ENCODE assay signal across 24 cellular contexts in the genomic region with DNA sequence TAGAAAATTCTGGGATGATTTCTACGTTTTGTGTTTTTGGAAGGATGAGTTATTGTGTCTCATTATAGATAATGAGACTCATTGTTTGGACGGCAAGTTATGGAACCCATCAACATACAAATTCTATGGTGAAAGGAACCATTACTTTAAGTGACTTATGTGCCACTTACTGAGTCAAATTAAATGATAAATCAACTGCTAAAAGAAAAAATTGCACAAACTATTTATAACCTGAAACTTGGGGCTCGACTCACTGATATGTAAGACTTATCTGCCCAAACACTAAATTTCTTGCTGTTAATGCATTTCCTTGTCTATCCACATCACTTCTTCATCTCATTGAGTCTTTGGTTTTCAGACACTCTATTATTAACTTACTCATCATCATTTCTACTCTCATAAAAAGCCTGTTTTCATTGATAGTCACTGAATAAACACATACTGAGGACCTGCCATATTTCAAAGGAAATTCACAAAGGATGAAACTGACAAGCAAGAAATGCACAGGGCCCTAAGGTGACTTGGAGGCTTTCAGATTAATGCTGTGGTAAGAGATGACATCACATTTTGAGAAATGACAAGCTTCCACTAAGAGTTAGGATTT.
"Had no signal": no experiment of that assay in that cellular context is flagged by ENCODE, and none has a peak within 500 bp of the region (broad histone marks: within the 10 kb centered on the region; RNA-seq: fewer than 3 reads in every experiment).

No MANE protein-coding gene starts in this region.

- H3K9me3 ChIP-seq: esophagus squamous epithelium, lower lobe of right lung, neutrophil, pancreas, stomach, thyroid gland, vagina had no signal

- H3K36me3 ChIP-seq: esophagus squamous epithelium, lower lobe of right lung, neutrophil, pancreas, stomach, thyroid gland, vagina had no signal

- H3K4me1 Mint-ChIP-seq: naive B cell; stimulated activated effector memory CD8-positive, alpha-beta T cell treated with anti-CD3 and anti-CD28 coated beads, Interleukin-12 subunit alpha, Interleukin-12 subunit beta, amount 100 ng/mL, for 72 hours had no signal

- H3K27me3 Mint-ChIP-seq: naive B cell; natural killer cell treated with Interleukin-12 subunit alpha and Interleukin-12 subunit beta and Interleukin-15 and Interleukin-18, amount 100 ng/mL, for 72 hours had no signal

- H3K4me1 ChIP-seq: esophagus squamous epithelium, lower lobe of right lung, pancreas, thyroid gland, vagina had no signal

- H3K4me3 ChIP-seq: coronary artery, esophagus squamous epithelium, lower lobe of right lung, pancreas, stomach, thyroid gland, vagina had no signal

- DNase-seq: dermis blood vessel endothelial cell; effector memory CD4-positive, alpha-beta T cell; esophagus squamous epithelium; head of caudate nucleus; left ventricle myocardium superior; lower lobe of right lung; naive B cell; pancreas; stimulated activated CD4-positive, alpha-beta T cell treated with anti-CD3 and anti-CD28 coated beads, Interleukin-2, amount 100 ng/mL, for 24 hours; stimulated activated CD4-positive, alpha-beta T cell treated with anti-CD3 and anti-CD28 coated beads, Interleukin-4, amount 100 ng/mL, for 24 hours; stimulated activated naive CD4-positive, alpha-beta T cell treated with Interleukin-2 at 50 U/mL for 16 hours; stomach; thyroid gland; trophoblast cell had no signal

- H3K4me3 Mint-ChIP-seq: naive B cell; natural killer cell treated with Interleukin-12 subunit alpha and Interleukin-12 subunit beta and Interleukin-15 and Interleukin-18, amount 100 ng/mL, for 72 hours; neural crest cell; stimulated activated effector memory CD8-positive, alpha-beta T cell treated with anti-CD3 and anti-CD28 coated beads, Interleukin-12 subunit alpha, Interleukin-12 subunit beta, amount 100 ng/mL, for 72 hours had no signal

- H3K36me3 Mint-ChIP-seq: naive B cell; natural killer cell treated with Interleukin-12 subunit alpha and Interleukin-12 subunit beta and Interleukin-15 and Interleukin-18, amount 100 ng/mL, for 72 hours; stimulated activated effector memory CD8-positive, alpha-beta T cell treated with anti-CD3 and anti-CD28 coated beads, Interleukin-12 subunit alpha, Interleukin-12 subunit beta, amount 100 ng/mL, for 72 hours had no signal

- ATAC-seq: left ventricle myocardium superior; lower lobe of right lung; natural killer cell treated with Interleukin-12 subunit alpha and Interleukin-12 subunit beta and Interleukin-15 and Interleukin-18, amount 100 ng/mL, for 72 hours; pancreas; sciatic nerve; stimulated activated effector memory CD8-positive, alpha-beta T cell treated with anti-CD3 and anti-CD28 coated beads, Interleukin-12 subunit alpha, Interleukin-12 subunit beta, amount 100 ng/mL, for 72 hours had no signal

- H3K27me3 ChIP-seq: esophagus squamous epithelium, neutrophil, pancreas, stomach, thyroid gland, vagina had no signal

- H3K27ac Mint-ChIP-seq: naive B cell; natural killer cell treated with Interleukin-12 subunit alpha and Interleukin-12 subunit beta and Interleukin-15 and Interleukin-18, amount 100 ng/mL, for 72 hours; stimulated activated effector memory CD8-positive, alpha-beta T cell treated with anti-CD3 and anti-CD28 coated beads, Interleukin-12 subunit alpha, Interleukin-12 subunit beta, amount 100 ng/mL, for 72 hours had no signal

- H3K27ac ChIP-seq: coronary artery, lower lobe of right lung, neutrophil, pancreas, thyroid gland, vagina had no signal

- FAIRE-seq: endothelial cell of umbilical vein, frontal cortex, keratinocyte had no signal
